ENCODE assay signal across 9 cellular contexts in the genomic region with DNA sequence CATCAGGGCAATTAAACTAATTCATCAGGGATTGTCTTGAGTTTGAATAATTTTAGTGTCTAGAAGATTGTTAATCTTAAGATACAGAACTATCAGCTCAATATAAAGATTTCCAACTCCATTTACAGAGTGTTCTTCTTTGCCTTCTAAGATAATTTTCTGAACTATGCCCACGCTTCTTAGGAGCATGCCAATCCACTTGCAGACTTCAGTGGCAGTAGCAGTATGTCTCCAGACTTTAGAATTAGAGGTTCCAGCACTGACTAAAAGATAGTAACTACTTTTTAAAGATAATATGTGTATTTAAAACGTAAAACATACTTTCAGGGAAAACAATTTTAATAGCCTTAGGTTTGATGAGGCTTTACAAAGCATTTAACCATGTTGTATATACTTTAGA.
"Had no signal": no experiment of that assay in that cellular context is flagged by ENCODE, and none has a peak within 500 bp of the region (broad histone marks: within the 10 kb centered on the region; RNA-seq: fewer than 3 reads in every experiment).

No MANE protein-coding gene starts in this region.

- H3K9me3 Mint-ChIP-seq: GM23338, H9, HFFc6 had no signal

- H3K9ac ChIP-seq: GM23248 had no signal

- H3K4me3 Mint-ChIP-seq: GM23338, H9, HFFc6 had no signal

- H3K27ac Mint-ChIP-seq: GM23338, H9, HFFc6 had no signal

- ATAC-seq: GM23338, HCT116 had no signal

- H3K9me3 ChIP-seq: HAP-1 had no signal

- DNase-seq: GM23248, GOT3, H7, H9, HCEC 1CT, HFFc6 had no signal

- H3K4me2 ChIP-seq: GM23338 had no signal

- H3K4me1 ChIP-seq: HAP-1 had no signal

- H3K4me3 ChIP-seq: GM23248, GM23338, HAP-1 had no signal

- H3K36me3 ChIP-seq: HAP-1 had no signal

- H3K27ac ChIP-seq: GM23248 had no signal

- H2AFZ ChIP-seq: GM23248, GM23338 had no signal
